In the genomic region with DNA sequence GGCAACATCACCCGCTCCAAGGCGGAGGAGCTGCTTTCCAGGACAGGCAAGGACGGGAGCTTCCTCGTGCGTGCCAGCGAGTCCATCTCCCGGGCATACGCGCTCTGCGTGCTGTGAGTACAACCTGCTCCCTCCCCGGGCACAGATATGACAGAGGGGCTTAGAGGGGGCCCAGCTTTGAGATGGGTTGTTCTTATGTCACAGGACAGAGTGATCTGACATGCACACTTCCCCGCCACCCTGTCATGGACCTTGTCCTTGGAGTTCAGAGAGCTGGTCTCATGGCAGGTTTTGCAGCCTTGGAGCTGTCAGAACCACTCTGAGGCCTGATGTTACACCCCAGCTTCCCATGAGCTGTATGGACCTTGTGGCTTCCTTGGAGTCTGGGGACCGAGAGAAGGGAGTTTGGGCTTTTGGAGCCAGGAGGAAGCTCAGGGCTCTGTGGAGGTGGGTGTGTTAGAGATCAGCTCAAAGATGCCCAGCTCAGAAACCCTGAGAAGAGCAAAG, we compare ENCODE assay signal across 9 cellular contexts. TPM values are rescaled to one million over a fixed set of nuclear protein-coding genes. Genes with fewer than 3 reads are reported as not detected.
DNase-seq lines count a peak whose midpoint lies in the region; ATAC-seq and TF ChIP-seq lines count a peak whose summit lies in the region.
"Had no signal": no experiment of that assay in that cellular context is flagged by ENCODE, and none has a peak within 500 bp of the region (broad histone marks: within the 10 kb centered on the region; RNA-seq: fewer than 3 reads in every experiment).

No MANE protein-coding gene starts in this region.

- no peaks in the 10 kb centered on the region for H3K9me2 ChIP-seq in DOHH2 (replicated peaks; ENCODE audit: control insufficient read depth, low read length)

- peaks cover 12% of the 10 kb centered on the region for H3F3A ChIP-seq in DOHH2 (ENCODE audit: control insufficient read depth, insufficient read depth)

- H3K79me2 ChIP-seq in DOHH2 (ENCODE audit: control insufficient read depth, low read length), result peaks cover 50% of the 10 kb centered on the region

- DNase-seq in HL-60 (ENCODE audit: low read depth in 1 of 2, low spot score in 1 of 2) (peak in 1 of 2 experiments; percentile 14), endodermal cell (peak; percentile 48), sciatic nerve (ENCODE audit: low spot score) (no peak), HuH-7 (ENCODE audit: low spot score) (no peak), posterior vena cava (ENCODE audit: low spot score) (no peak), AG08395 (ENCODE audit: low spot score) (no peak)
- no peak for DNase-seq in activated CD8-positive, alpha-beta memory T cell treated with anti-CD3 and anti-CD28 coated beads, Interleukin-2, amount 50 U/mL, for 48 hours
- DNase-seq: NCI-H2029 had no signal

- no peak overlapping the region for H3K4me3 Mint-ChIP-seq in endodermal cell

- no peaks in the 10 kb centered on the region for H3K9me3 Mint-ChIP-seq in endodermal cell

- peak overlapping the region; percentile 90 for H3K4me2 ChIP-seq in DOHH2 (ENCODE audit: low read length)

- TF ChIP-seq CTCF in DOHH2 (IDR thresholded peaks at IDR 0.05; ENCODE audit: low read depth, low read length, poor library complexity, severe bottlenecking), result peak; percentile 9
- TF ChIP-seq CTCF in HL-60 (IDR thresholded peaks at IDR 0.05; ENCODE audit: insufficient read depth, low read length), result no peak
- no peak for TF ChIP-seq CTCF in endodermal cell (conservative IDR thresholded peaks at IDR 0.05)

- H3K9me3 ChIP-seq in DOHH2 (ENCODE audit: control insufficient read depth, insufficient read depth, low read length) (no peaks in the 10 kb centered on the region), endodermal cell (ENCODE audit: control insufficient read depth, low read length) (no peaks in the 10 kb centered on the region)

- H3K4me1 Mint-ChIP-seq in endodermal cell, result no peaks in the 10 kb centered on the region

- H3K27me3 Mint-ChIP-seq in endodermal cell (ENCODE audit: insufficient read depth), result peaks cover 4% of the 10 kb centered on the region

- peak overlapping the region; percentile 98 for H3K4me3 ChIP-seq in DOHH2 (ENCODE audit: low read length)
- H3K4me3 ChIP-seq in HL-60 (replicated peaks; ENCODE audit: insufficient read depth, low read length), result peak overlapping the region; percentile 86
- no peak overlapping the region for H3K4me3 ChIP-seq in endodermal cell (ENCODE audit: low read length)

- H3K4me1 ChIP-seq in DOHH2 (ENCODE audit: control insufficient read depth, low read length), result peaks cover 41% of the 10 kb centered on the region
- H3K4me1 ChIP-seq in endodermal cell (ENCODE audit: control insufficient read depth, insufficient read depth, low read length), result peaks cover 4% of the 10 kb centered on the region

- intact Hi-C loops in sciatic nerve (cut with DNase I) (no loop called here), posterior vena cava (cut with DNase I) (no loop called here)

- no peak overlapping the region for H3K9ac ChIP-seq in endodermal cell (ENCODE audit: extremely low read depth, low read length, poor library complexity, severe bottlenecking)

- H3K27ac ChIP-seq in DOHH2 (ENCODE audit: low read depth, low read length) (peak overlapping the region; percentile 84), HL-60 (replicated peaks) (peak overlapping the region; percentile 98), endodermal cell (ENCODE audit: low read depth, low read length) (no peak overlapping the region)

- H3K27me3 ChIP-seq in DOHH2 (ENCODE audit: control insufficient read depth, low read length) (no peaks in the 10 kb centered on the region), HL-60 (ENCODE audit: insufficient read depth, poor library complexity, severe bottlenecking) (no peaks in the 10 kb centered on the region), endodermal cell (ENCODE audit: control insufficient read depth, insufficient read depth, low read length, poor library complexity, severe bottlenecking) (no peaks in the 10 kb centered on the region)

- peaks cover 25% of the 10 kb centered on the region for H4K20me1 ChIP-seq in DOHH2 (ENCODE audit: control insufficient read depth, insufficient read depth, low read depth, low read length)

- H3K27ac Mint-ChIP-seq in endodermal cell, result no peak overlapping the region

- H3K36me3 ChIP-seq in DOHH2 (ENCODE audit: control insufficient read depth, low read length), result peaks cover 40% of the 10 kb centered on the region
- H3K36me3 ChIP-seq in endodermal cell (ENCODE audit: control insufficient read depth, insufficient read depth, low read length), result no peaks in the 10 kb centered on the region

- WGBS in endodermal cell (ENCODE audit: insufficient coverage in 1 of 2, insufficient read length in 1 of 2), 2 experiments, result 97 to 100% methylated on average over 11 to 13 of the region's 13 CpGs

- no peaks in the 10 kb centered on the region for H3K36me3 Mint-ChIP-seq in endodermal cell (ENCODE audit: low read depth)

- ATAC-seq in sciatic nerve, result peak; percentile 2

RNA-seq across cellular contexts. Expression of a gene that starts 0.4 kb away (rescaled TPM):
- total RNA-seq in endodermal cell (1 to 10 TPM in 1 of 2 donors, under 1 TPM in 1; 0.66 to 3.0 TPM), sciatic nerve (56.3 TPM), posterior vena cava (10 to 100 TPM; 14.0 to 19.9 TPM)
- polyA plus RNA-seq in endodermal cell (2013, experiment 1 of 2), result 4.5 TPM
- polyA plus RNA-seq in endodermal cell (2013, experiment 2 of 2), result 3.7 TPM

RNA-seq across cellular contexts. Expression of a gene that starts 28.1 kb away (rescaled TPM):
- total RNA-seq in endodermal cell, result not detected
- polyA plus RNA-seq in endodermal cell (2013, experiment 1 of 2), result not detected
- not detected for polyA plus RNA-seq in endodermal cell (2013, experiment 2 of 2)
- total RNA-seq in sciatic nerve, result not detected
- total RNA-seq in posterior vena cava, result not detected

RNA-seq across cellular contexts. Expression of a gene that starts 47.5 kb away (rescaled TPM):
- total RNA-seq in endodermal cell (1 to 10 TPM; 1.8 to 2.9 TPM), sciatic nerve (17.5 TPM), posterior vena cava (1 to 10 TPM in 1 of 2 donors, under 1 TPM in 1; 0.88 to 5.3 TPM)
- 2.1 TPM for polyA plus RNA-seq in endodermal cell (2013, experiment 1 of 2)
- 3.7 TPM for polyA plus RNA-seq in endodermal cell (2013, experiment 2 of 2)
